In genomic region chr5:175288048-175288621, GRCh38 we compare ENCODE assay signal across 12 cellular contexts.
DNase-seq lines count a peak whose midpoint lies in the region; ATAC-seq, FAIRE-seq and TF ChIP-seq lines count a peak whose summit lies in the region.
"Had no signal": no experiment of that assay in that cellular context is flagged by ENCODE, and none has a peak within 500 bp of the region (broad histone marks: within the 10 kb centered on the region; RNA-seq: fewer than 3 reads in every experiment).

No MANE protein-coding gene starts in this region.

- TF ChIP-seq POLR2A in GM12891 (IDR thresholded peaks at IDR 0.05; ENCODE audit: low read depth, low read length), result no peak

- CTCF ChIA-PET in OCI-LY7 (lab: Charles Lee; ENCODE audit: unreplicated experiment), result no interaction called here

- peaks cover 10% of the 10 kb centered on the region for H3K4me1 Mint-ChIP-seq in mesothelial cell of epicardium
- H3K4me1 Mint-ChIP-seq: H9 had no signal

- no peaks in the 10 kb centered on the region for H3K9me3 ChIP-seq in OCI-LY7 (ENCODE audit: low read length)

- H4K20me1 ChIP-seq in OCI-LY7 (ENCODE audit: insufficient read depth, low read length), result no peaks in the 10 kb centered on the region

- no peak for FAIRE-seq in GM12891 (lab: Jason Lieb, UNC)

- intact Hi-C loops in OCI-LY7 (cut with micrococcal nuclease; ENCODE audit: unreplicated experiment), result no loop called here

- H3K27ac ChIP-seq in OCI-LY7 (ENCODE audit: low read depth, low read length, poor library complexity, severe bottlenecking), result no peak overlapping the region

- H3K4me3 ChIP-seq in OCI-LY7 (ENCODE audit: low read depth, low read length, poor library complexity, severe bottlenecking), result no peak overlapping the region

- peaks cover 13% of the 10 kb centered on the region for H3K9me3 Mint-ChIP-seq in mesothelial cell of epicardium
- H3K9me3 Mint-ChIP-seq: H9 had no signal

- H3K4me1 ChIP-seq in OCI-LY7 (ENCODE audit: insufficient read depth, low read length, poor library complexity, severe bottlenecking), result no peaks in the 10 kb centered on the region

- no peaks in the 10 kb centered on the region for H3K79me2 ChIP-seq in OCI-LY7 (ENCODE audit: insufficient read depth, low read depth, low read length)

- BruUV-seq in OCI-LY7 (replicated peaks; lab: Mats Ljungman, UMichigan), result no TSS peak

- H3K36me3 Mint-ChIP-seq in mesothelial cell of epicardium, result no peaks in the 10 kb centered on the region

- no peak for ATAC-seq in GM21619 (IDR thresholded peaks at IDR 0.05; ENCODE audit: unreplicated experiment)
- no peak for ATAC-seq in GM19467 (IDR thresholded peaks at IDR 0.05; ENCODE audit: unreplicated experiment)

- peak; percentile 98 for DNase-seq in DMS 273 treated with DMSO at 0.1 percent for 48 hours (lab: John Stamatoyannopoulos, UW)
- peak; percentile 95 for DNase-seq in NCI-H1694 treated with DMSO at 0.1 percent for 48 hours (lab: John Stamatoyannopoulos, UW)
- DNase-seq in astrocyte of the hippocampus (ENCODE audit: low read depth, low spot score), result peak; percentile 82
- peak in 1 of 2 experiments; percentile 39 for DNase-seq in mesothelial cell of epicardium (ENCODE audit: low spot score in 2 of 2, unreplicated experiment in 2 of 2)
- DNase-seq in GM12891 (ENCODE audit: insufficient read length, low spot score), result no peak
- DNase-seq in OCI-LY7 (ENCODE audit: low spot score), result no peak
- DNase-seq: activated CD8-positive, alpha-beta memory T cell treated with anti-CD3 and anti-CD28 coated beads, Interleukin-2, amount 50 U/mL, for 48 hours; H9; NCI-H187; stimulated activated naive CD4-positive, alpha-beta T cell had no signal

- H3K27me3 Mint-ChIP-seq in mesothelial cell of epicardium (ENCODE audit: low read depth), result no peaks in the 10 kb centered on the region

- POLR2A ChIA-PET in OCI-LY7 (lab: Charles Lee), result no interaction called here

- H3K4me3 Mint-ChIP-seq in mesothelial cell of epicardium, result no peak overlapping the region
- H3K4me3 Mint-ChIP-seq: H9 had no signal

- H3K36me3 ChIP-seq in OCI-LY7 (ENCODE audit: insufficient read depth, low read length), result no peaks in the 10 kb centered on the region

- no peak for TF ChIP-seq CTCF in mesothelial cell of epicardium (IDR thresholded peaks at IDR 0.05; ENCODE audit: unreplicated experiment)
- TF ChIP-seq CTCF in OCI-LY7 (conservative IDR thresholded peaks at IDR 0.05; ENCODE audit: low read length), result no peak

- H3K4me2 ChIP-seq in OCI-LY7 (ENCODE audit: low read length), result no peak overlapping the region

- H2AFZ ChIP-seq in OCI-LY7 (ENCODE audit: low read length), result no peak overlapping the region

- no peaks in the 10 kb centered on the region for H3K9me2 ChIP-seq in OCI-LY7 (ENCODE audit: insufficient read depth, low read length)

- peak overlapping the region; percentile 75 for H3K27ac Mint-ChIP-seq in mesothelial cell of epicardium
- H3K27ac Mint-ChIP-seq: H9 had no signal

TF ChIP-seq in GM12891, 5 proteins besides CTCF, POLR2A, EP300 and RAD21:
- TF ChIP-seq PAX5 (IDR thresholded peaks at IDR 0.05; ENCODE audit: insufficient read depth, low read length, severe bottlenecking) (no peak), POLR2AphosphoS5 (IDR thresholded peaks at IDR 0.05; ENCODE audit: low read depth, low read length) (no peak), POU2F2 (IDR thresholded peaks at IDR 0.05; ENCODE audit: low read depth, low read length) (no peak), SPI1 (IDR thresholded peaks at IDR 0.05; ENCODE audit: low read depth, low read length) (no peak)

Comparison
In these comparisons a context has a peak if more than half of its experiments do, and no peak if none do; other contexts are left out.
1. DNase-seq: peak in DMS 273 treated with DMSO at 0.1 percent for 48 hours (single experiment), NCI-H1694 treated with DMSO at 0.1 percent for 48 hours (single experiment) and astrocyte of the hippocampus (single experiment); none in GM12891 (single experiment) and OCI-LY7 (single experiment).